In genomic region chr7:126656165-126656564, GRCh38 we compare ENCODE assay signal across 20 cellular contexts.
"Had no signal": no experiment of that assay in that cellular context is flagged by ENCODE, and none has a peak within 500 bp of the region (broad histone marks: within the 10 kb centered on the region; RNA-seq: fewer than 3 reads in every experiment).

No MANE protein-coding gene starts in this region.

- H3K9me3 ChIP-seq: left ventricle myocardium inferior, ovary, right atrium auricular region, sigmoid colon, testis, tibial nerve had no signal

- FAIRE-seq: colon, kidney had no signal

- DNase-seq: cerebellar nuclear complex; effector memory CD8-positive, alpha-beta T cell; foreskin keratinocyte; immature natural killer cell; kidney; left cardiac atrium; left ventricle myocardium inferior; naive thymus-derived CD4-positive, alpha-beta T cell; ovary; sigmoid colon; stimulated activated CD4-positive, alpha-beta T cell treated with anti-CD3 and anti-CD28 coated beads, Interleukin-2, amount 100 ng/mL, for 24 hours; stimulated activated CD4-positive, alpha-beta T cell treated with anti-CD3 and anti-CD28 coated beads, Interleukin-4, amount 100 ng/mL, for 4 hours; stimulated activated naive B cell treated with anti-CD40 and anti-IgM and Interleukin-4, amounts not matched to agents 10 μg/mL and 1 μg/mL and 100 μg/mL, for 72 hours; stimulated activated naive CD8-positive, alpha-beta T cell treated with anti-CD3 and anti-CD28 coated beads, Interleukin-15, amount 100 ng/mL, for 72 hours; testis had no signal

- H3K36me3 ChIP-seq: left ventricle myocardium inferior, ovary, right atrium auricular region, sigmoid colon, tibial nerve had no signal

- H3K27me3 ChIP-seq: foreskin keratinocyte, ovary, right atrium auricular region, sigmoid colon, testis, tibial nerve had no signal

- H3K4me1 ChIP-seq: foreskin keratinocyte, left ventricle myocardium inferior, right atrium auricular region, sigmoid colon, testis, tibial nerve had no signal

- H3K4me3 ChIP-seq: left ventricle myocardium inferior, lung, ovary, right atrium auricular region, sigmoid colon, skin epidermis, testis, tibial nerve had no signal

- ATAC-seq: effector memory CD8-positive, alpha-beta T cell; foreskin keratinocyte; left cardiac atrium; naive thymus-derived CD4-positive, alpha-beta T cell; stimulated activated naive B cell treated with anti-CD40 and anti-IgM and Interleukin-4, amounts not matched to agents 10 μg/mL and 1 μg/mL and 100 μg/mL, for 72 hours; stimulated activated naive CD8-positive, alpha-beta T cell treated with anti-CD3 and anti-CD28 coated beads, Interleukin-15, amount 100 ng/mL, for 72 hours had no signal

- H3K27ac ChIP-seq: foreskin keratinocyte, left ventricle myocardium inferior, ovary, right atrium auricular region, sigmoid colon, skin epidermis, testis, tibial nerve had no signal
